Comparison of ENCODE assay signal across 10 cellular contexts in genomic region chr5:76084496-76085285, GRCh38.
A peak's percentile ranks its signal among the peaks of the same experiment; 100 is the strongest.
DNase-seq lines count a peak whose midpoint lies in the region; ATAC-seq and TF ChIP-seq lines count a peak whose summit lies in the region.
"Had no signal": no experiment of that assay in that cellular context is flagged by ENCODE, and none has a peak within 500 bp of the region (broad histone marks: within the 10 kb centered on the region; RNA-seq: fewer than 3 reads in every experiment).

No MANE protein-coding gene starts in this region.

- ATAC-seq in GM18519 (IDR thresholded peaks at IDR 0.05; ENCODE audit: low FRiP score, unreplicated experiment), result no peak
- no peak for ATAC-seq in GM18520 (IDR thresholded peaks at IDR 0.05; ENCODE audit: unreplicated experiment)

- DNase-seq in AG08396 (ENCODE audit: low spot score), result peak; percentile 7
- peak; percentile 27 for DNase-seq in GM20000 (ENCODE audit: low spot score)
- DNase-seq in activated T-cell treated with anti-CD3 and anti-CD28 coated beads, Interleukin-2, amount 50 U/mL, for 48 hours, result peak; percentile 18 to 23
- DNase-seq in islet precursor cell, result peak; percentile 83
- DNase-seq in SIG-M5 treated with dmso at 0.1 percent for 504 hours (lab: John Stamatoyannopoulos, UW; ENCODE audit: unreplicated experiment), result no peak
- DNase-seq in epidermal melanocyte (ENCODE audit: insufficient read length, low spot score), result no peak
- DNase-seq: cerebellar nuclear complex, midbrain had no signal

- no peak for TF ChIP-seq CTCF in GM20000 (IDR thresholded peaks at IDR 0.05; ENCODE audit: extremely low read depth, missing control alignments)

Comparison
In these comparisons a context has a peak if more than half of its experiments do, and no peak if none do; other contexts are left out.
1. DNase-seq: peak in AG08396 (single experiment), GM20000 (single experiment), activated T-cell treated with anti-CD3 and anti-CD28 coated beads, Interleukin-2, amount 50 U/mL, for 48 hours (2 of 2) and islet precursor cell (single experiment); none in SIG-M5 treated with dmso at 0.1 percent for 504 hours (single experiment) and epidermal melanocyte (single experiment).